In genomic region chr13:44350775-44351504, GRCh38 we compare ENCODE assay signal across 1 cellular context.
TF ChIP-seq lines count a peak whose summit lies in the region.

No MANE protein-coding gene starts in this region.

TF ChIP-seq in H1, 55 proteins besides CTCF, POLR2A, EP300 and RAD21:
- TF ChIP-seq NRF1 (IDR thresholded peaks at IDR 0.05; ENCODE audit: low read depth, low read length): no peak
- no peak for TF ChIP-seq GTF2F1 (IDR thresholded peaks at IDR 0.05; ENCODE audit: borderline replicate concordance, low read depth, low read length)
- no peak for TF ChIP-seq RXRA (IDR thresholded peaks at IDR 0.05; ENCODE audit: insufficient read depth, low read depth, low read length)
- no peak for TF ChIP-seq NANOG (IDR thresholded peaks at IDR 0.05; ENCODE audit: insufficient read depth, low read depth, low read length, poor library complexity, severe bottlenecking)
- TF ChIP-seq HDAC6 (IDR thresholded peaks at IDR 0.05; ENCODE audit: low read depth, low read length): no peak
- TF ChIP-seq TEAD4 (IDR thresholded peaks at IDR 0.05; ENCODE audit: low read depth, low read length): no peak
- no peak for TF ChIP-seq CEBPB (IDR thresholded peaks at IDR 0.05; ENCODE audit: low read depth, low read length)
- no peak for TF ChIP-seq POU5F1 (IDR thresholded peaks at IDR 0.05; ENCODE audit: low read depth, low read length)
- no peak for TF ChIP-seq SIRT6 (IDR thresholded peaks at IDR 0.05; ENCODE audit: low read length)
- TF ChIP-seq, protein P1, sequence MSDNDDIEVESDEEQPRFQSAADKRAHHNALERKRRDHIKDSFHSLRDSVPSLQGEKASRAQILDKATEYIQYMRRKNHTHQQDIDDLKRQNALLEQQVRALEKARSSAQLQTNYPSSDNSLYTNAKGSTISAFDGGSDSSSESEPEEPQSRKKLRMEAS (IDR thresholded peaks at IDR 0.05): no peak
- TF ChIP-seq SP1 (IDR thresholded peaks at IDR 0.05; ENCODE audit: low read depth, low read length): no peak
TF ChIP-seq in H1: peak in this region for 0.
